Comparison of ENCODE assay signal across 24 cellular contexts in genomic region chr11:68204402-68204801, GRCh38.
"Had no signal": no experiment of that assay in that cellular context is flagged by ENCODE, and none has a peak within 500 bp of the region (broad histone marks: within the 10 kb centered on the region; RNA-seq: fewer than 3 reads in every experiment).

No MANE protein-coding gene starts in this region.

- H3K9ac ChIP-seq: KMS-11 had no signal

- H3K4me2 ChIP-seq: KMS-11, PC-9 had no signal

- H3K9me3 Mint-ChIP-seq: activated CD4-positive, alpha-beta memory T cell treated with anti-CD3 and anti-CD28 coated beads, Interleukin-2, amount 10 ng/mL, durations not matched to agents 7 days and 5 days; activated CD4-positive, alpha-beta T cell treated with anti-CD3 and anti-CD28 coated beads, Interleukin-2, amount 10 ng/mL, durations not matched to agents 7 days and 5 days; activated naive CD4-positive, alpha-beta T cell treated with anti-CD3 and anti-CD28 coated beads, Interleukin-2, amount 10 ng/mL, durations not matched to agents 7 days and 5 days; activated naive CD8-positive, alpha-beta T cell treated with anti-CD3 and anti-CD28 coated beads for 36 hours; activated T-helper 17 cell treated with anti-CD3 and anti-CD28 coated beads, Interleukin-2, amount 50 U/mL, for 72 hours had no signal

- H2AFZ ChIP-seq: PC-9 had no signal

- DNase-seq: activated CD4-positive, alpha-beta memory T cell treated with anti-CD3 and anti-CD28 coated beads, Interleukin-2, amount 10 ng/mL, durations not matched to agents 7 days and 5 days; activated CD4-positive, alpha-beta T cell treated with anti-CD3 and anti-CD28 coated beads, Interleukin-2, amount 10 ng/mL, durations not matched to agents 7 days and 5 days; activated CD4-positive, CD25-positive, alpha-beta regulatory T cell; activated gamma-delta T cell treated with Interleukin-2 at 50 U/mL for 16 hours; activated naive CD4-positive, alpha-beta T cell treated with anti-CD3 and anti-CD28 coated beads, Interleukin-2, amount 10 ng/mL, durations not matched to agents 7 days and 5 days; activated naive CD8-positive, alpha-beta T cell treated with anti-CD3 and anti-CD28 coated beads for 36 hours; activated T-cell treated with anti-CD3 and anti-CD28 coated beads for 4 hours; activated T-cell treated with anti-CD3 and anti-CD28 coated beads, Interleukin-2, amount 50 U/mL, for 48 hours; anterior cingulate cortex; caudate nucleus; MG63; NCI-H1105 treated with DMSO at 0.1 percent for 48 hours; NCI-H1436 treated with DMSO at 0.1 percent for 48 hours; NCI-H187 treated with DMSO at 0.1 percent for 48 hours; NCI-H2081 treated with DMSO at 0.1 percent for 48 hours; NCI-H446; NCI-H524; SHP77 treated with DMSO at 0.1 percent for 48 hours; T-helper 17 cell; T1000 had no signal

- H3K36me3 Mint-ChIP-seq: activated naive CD4-positive, alpha-beta T cell treated with anti-CD3 and anti-CD28 coated beads, Interleukin-2, amount 10 ng/mL, durations not matched to agents 7 days and 5 days; activated naive CD8-positive, alpha-beta T cell treated with anti-CD3 and anti-CD28 coated beads for 36 hours had no signal

- H3K27ac Mint-ChIP-seq: activated CD4-positive, alpha-beta memory T cell treated with anti-CD3 and anti-CD28 coated beads, Interleukin-2, amount 10 ng/mL, durations not matched to agents 7 days and 5 days; activated CD4-positive, alpha-beta T cell treated with anti-CD3 and anti-CD28 coated beads, Interleukin-2, amount 10 ng/mL, durations not matched to agents 7 days and 5 days; activated naive CD4-positive, alpha-beta T cell treated with anti-CD3 and anti-CD28 coated beads, Interleukin-2, amount 10 ng/mL, durations not matched to agents 7 days and 5 days; activated naive CD8-positive, alpha-beta T cell treated with anti-CD3 and anti-CD28 coated beads for 36 hours; activated T-helper 17 cell treated with anti-CD3 and anti-CD28 coated beads, Interleukin-2, amount 50 U/mL, for 72 hours; T-helper 17 cell had no signal

- H3K4me3 Mint-ChIP-seq: activated CD4-positive, alpha-beta memory T cell treated with anti-CD3 and anti-CD28 coated beads, Interleukin-2, amount 10 ng/mL, durations not matched to agents 7 days and 5 days; activated CD4-positive, alpha-beta T cell treated with anti-CD3 and anti-CD28 coated beads, Interleukin-2, amount 10 ng/mL, durations not matched to agents 7 days and 5 days; activated naive CD4-positive, alpha-beta T cell treated with anti-CD3 and anti-CD28 coated beads, Interleukin-2, amount 10 ng/mL, durations not matched to agents 7 days and 5 days; activated naive CD8-positive, alpha-beta T cell treated with anti-CD3 and anti-CD28 coated beads for 36 hours; activated T-helper 17 cell treated with anti-CD3 and anti-CD28 coated beads, Interleukin-2, amount 50 U/mL, for 72 hours; T-helper 17 cell had no signal

- H3K27ac ChIP-seq: adrenal gland, KMS-11, PC-9 had no signal

- H3K4me3 ChIP-seq: adrenal gland, MG63, PC-9 had no signal

- H3K27me3 Mint-ChIP-seq: activated CD4-positive, alpha-beta memory T cell treated with anti-CD3 and anti-CD28 coated beads, Interleukin-2, amount 10 ng/mL, durations not matched to agents 7 days and 5 days; activated CD4-positive, alpha-beta T cell treated with anti-CD3 and anti-CD28 coated beads, Interleukin-2, amount 10 ng/mL, durations not matched to agents 7 days and 5 days; activated naive CD4-positive, alpha-beta T cell treated with anti-CD3 and anti-CD28 coated beads, Interleukin-2, amount 10 ng/mL, durations not matched to agents 7 days and 5 days; activated naive CD8-positive, alpha-beta T cell treated with anti-CD3 and anti-CD28 coated beads for 36 hours; activated T-helper 17 cell treated with anti-CD3 and anti-CD28 coated beads, Interleukin-2, amount 50 U/mL, for 72 hours; T-helper 17 cell had no signal

- H3K27me3 ChIP-seq: adrenal gland, MG63 had no signal

- ATAC-seq: activated T-helper 17 cell treated with anti-CD3 and anti-CD28 coated beads, Interleukin-2, amount 50 U/mL, for 72 hours; T-helper 17 cell had no signal

- H3K36me3 ChIP-seq: adrenal gland, MG63 had no signal

- H3K9me3 ChIP-seq: adrenal gland, MG63 had no signal
